Comparison of ENCODE assay signal across 16 cellular contexts in genomic region chr22:38744981-38745380, GRCh38. TPM values are rescaled to one million over a fixed set of nuclear protein-coding genes. Genes with fewer than 3 reads are reported as not detected.
DNase-seq lines count a peak whose midpoint lies in the region; ATAC-seq and TF ChIP-seq lines count a peak whose summit lies in the region.
"Had no signal": no experiment of that assay in that cellular context is flagged by ENCODE, and none has a peak within 500 bp of the region (broad histone marks: within the 10 kb centered on the region; RNA-seq: fewer than 3 reads in every experiment).

No MANE protein-coding gene starts in this region.

- TF ChIP-seq CTCF in left ventricle myocardium inferior (IDR thresholded peaks at IDR 0.05; ENCODE audit: borderline replicate concordance), result no peak
- TF ChIP-seq CTCF in glutamatergic neuron (IDR thresholded peaks at IDR 0.05; ENCODE audit: partially characterized antibody, unreplicated experiment), result no peak

- DNase-seq in left ventricle myocardium superior, result peak; percentile 23
- DNase-seq in left ventricle myocardium inferior, result no peak
- DNase-seq in activated CD4-positive, alpha-beta memory T cell treated with anti-CD3 and anti-CD28 coated beads, Interleukin-2, amount 10 ng/mL, durations not matched to agents 7 days and 5 days, result no peak
- DNase-seq in glutamatergic neuron, result no peak
- DNase-seq in substantia nigra (lab: John Stamatoyannopoulos, UW), result peak in 4 of 49 donors; percentile 27 to 65 (median 36)
- DNase-seq in NCI-H524 treated with DMSO at 0.1 percent for 48 hours (lab: John Stamatoyannopoulos, UW), result no peak
- no peak for DNase-seq in SIG-M5 treated with dmso at 0.1 percent for 504 hours (lab: John Stamatoyannopoulos, UW; ENCODE audit: unreplicated experiment)
- DNase-seq in Karpas-422, result no peak
- DNase-seq: GF-D8, mammary epithelial cell, NCI-H1436 treated with DMSO at 0.1 percent for 48 hours, NCI-H345, retina had no signal

- H3K9me2 ChIP-seq in Karpas-422 (replicated peaks; ENCODE audit: insufficient read depth, low read length), result no peaks in the 10 kb centered on the region

- POLR2A ChIA-PET in activated CD4-positive, alpha-beta memory T cell treated with anti-CD3 and anti-CD28 coated beads, Interleukin-2, amount 10 ng/mL, durations not matched to agents 7 days and 5 days (lab: Charles Lee), result interaction anchor here (3.3 to 17.0 kb wide), 2 partner anchors 9 to 12 kb away, joined by 11 to 479 read pairs; partner anchors contain the start of gene SUN2

- peaks cover 42% of the 10 kb centered on the region for H3K4me1 Mint-ChIP-seq in activated CD4-positive, alpha-beta memory T cell treated with anti-CD3 and anti-CD28 coated beads, Interleukin-2, amount 10 ng/mL, durations not matched to agents 7 days and 5 days
- H3K4me1 Mint-ChIP-seq in glutamatergic neuron (ENCODE audit: low read depth, unreplicated experiment), result peaks cover 13% of the 10 kb centered on the region

- no peak for ATAC-seq in left ventricle myocardium superior

- no peak overlapping the region for H2AFZ ChIP-seq in Karpas-422 (ENCODE audit: low read length)

- H3K4me3 ChIP-seq in left ventricle myocardium inferior (no peak overlapping the region), Karpas-422 (ENCODE audit: low read length) (no peak overlapping the region)
- H3K4me3 ChIP-seq: ascending aorta, SJSA1 had no signal

- H3K4me2 ChIP-seq in Karpas-422 (ENCODE audit: low read depth, low read length, poor library complexity, severe bottlenecking), result no peak overlapping the region

- H3K27ac ChIP-seq in left ventricle myocardium inferior (replicated peaks) (no peak overlapping the region), substantia nigra (ENCODE audit: low read depth, low read length, poor library complexity, severe bottlenecking) (peak overlapping the region; percentile 42), Karpas-422 (ENCODE audit: low read length) (no peak overlapping the region)
- H3K27ac ChIP-seq: ascending aorta, SJSA1 had no signal

- H3K36me3 Mint-ChIP-seq in activated CD4-positive, alpha-beta memory T cell treated with anti-CD3 and anti-CD28 coated beads, Interleukin-2, amount 10 ng/mL, durations not matched to agents 7 days and 5 days (ENCODE audit: low read depth), result peaks cover 94% of the 10 kb centered on the region
- H3K36me3 Mint-ChIP-seq in glutamatergic neuron (ENCODE audit: unreplicated experiment), result no peaks in the 10 kb centered on the region

- H3K36me3 ChIP-seq in left ventricle myocardium inferior (peaks cover 100% of the 10 kb centered on the region), Karpas-422 (ENCODE audit: insufficient read depth, low read length) (peaks cover 26% of the 10 kb centered on the region)

- no peaks in the 10 kb centered on the region for H3K27me3 Mint-ChIP-seq in activated CD4-positive, alpha-beta memory T cell treated with anti-CD3 and anti-CD28 coated beads, Interleukin-2, amount 10 ng/mL, durations not matched to agents 7 days and 5 days
- H3K27me3 Mint-ChIP-seq in glutamatergic neuron (ENCODE audit: unreplicated experiment), result peaks cover 5% of the 10 kb centered on the region

- H3K9ac ChIP-seq in Karpas-422 (ENCODE audit: low read length), result no peak overlapping the region

- no peaks in the 10 kb centered on the region for H3K9me3 Mint-ChIP-seq in activated CD4-positive, alpha-beta memory T cell treated with anti-CD3 and anti-CD28 coated beads, Interleukin-2, amount 10 ng/mL, durations not matched to agents 7 days and 5 days
- H3K9me3 Mint-ChIP-seq in glutamatergic neuron (ENCODE audit: unreplicated experiment), result peaks cover 4% of the 10 kb centered on the region
- H3K9me3 Mint-ChIP-seq: activated T-helper 1 cell treated with anti-CD3 and anti-CD28 coated beads, Interleukin-12 subunit alpha, Interleukin-12 subunit beta, Interleukin-2, Interleukin-4 antibody, amounts not matched to agents 30 ng/mL and 10 ng/mL and 1 ng/mL, durations not matched to agents 14 hours and 24 hours and 36 hours had no signal

- H4K20me1 ChIP-seq in Karpas-422 (ENCODE audit: insufficient read depth, low read depth, low read length), result no peaks in the 10 kb centered on the region

- CTCF ChIA-PET in activated CD4-positive, alpha-beta memory T cell treated with anti-CD3 and anti-CD28 coated beads, Interleukin-2, amount 10 ng/mL, durations not matched to agents 7 days and 5 days (lab: Charles Lee), result interaction anchor here (1.1 to 1.2 kb wide), 2 partner anchors 11 to 24 kb away, joined by 3 read pairs; no protein-coding TSS in a partner anchor

- no peak overlapping the region for H3K4me3 Mint-ChIP-seq in activated CD4-positive, alpha-beta memory T cell treated with anti-CD3 and anti-CD28 coated beads, Interleukin-2, amount 10 ng/mL, durations not matched to agents 7 days and 5 days
- no peak overlapping the region for H3K4me3 Mint-ChIP-seq in glutamatergic neuron (ENCODE audit: unreplicated experiment)
- H3K4me3 Mint-ChIP-seq: activated T-helper 1 cell treated with anti-CD3 and anti-CD28 coated beads, Interleukin-12 subunit alpha, Interleukin-12 subunit beta, Interleukin-2, Interleukin-4 antibody, amounts not matched to agents 30 ng/mL and 10 ng/mL and 1 ng/mL, durations not matched to agents 14 hours and 24 hours and 36 hours had no signal

- H3K27me3 ChIP-seq in left ventricle myocardium inferior (ENCODE audit: low read depth), result no peaks in the 10 kb centered on the region
- H3K27me3 ChIP-seq in Karpas-422 (ENCODE audit: low read length), result no peaks in the 10 kb centered on the region
- H3K27me3 ChIP-seq: ascending aorta, SJSA1 had no signal

- H3K4me1 ChIP-seq in left ventricle myocardium inferior (peaks cover 8% of the 10 kb centered on the region), Karpas-422 (ENCODE audit: low read length) (no peaks in the 10 kb centered on the region)
- H3K4me1 ChIP-seq: ascending aorta, SJSA1 had no signal

- no peaks in the 10 kb centered on the region for H3K9me3 ChIP-seq in left ventricle myocardium inferior (replicated peaks)
- no peaks in the 10 kb centered on the region for H3K9me3 ChIP-seq in Karpas-422 (ENCODE audit: low read length)
- H3K9me3 ChIP-seq: ascending aorta, SJSA1 had no signal

- intact Hi-C loops in left ventricle myocardium superior (cut with micrococcal nuclease), result no loop called here
- intact Hi-C loops in left ventricle myocardium inferior (cut with micrococcal nuclease), result no loop called here

- no peaks in the 10 kb centered on the region for H3K79me2 ChIP-seq in Karpas-422 (ENCODE audit: low read length)

- peak overlapping the region; percentile 49 for H3K27ac Mint-ChIP-seq in activated CD4-positive, alpha-beta memory T cell treated with anti-CD3 and anti-CD28 coated beads, Interleukin-2, amount 10 ng/mL, durations not matched to agents 7 days and 5 days
- peak overlapping the region; percentile 85 for H3K27ac Mint-ChIP-seq in glutamatergic neuron (ENCODE audit: unreplicated experiment)
- H3K27ac Mint-ChIP-seq: activated T-helper 1 cell treated with anti-CD3 and anti-CD28 coated beads, Interleukin-12 subunit alpha, Interleukin-12 subunit beta, Interleukin-2, Interleukin-4 antibody, amounts not matched to agents 30 ng/mL and 10 ng/mL and 1 ng/mL, durations not matched to agents 14 hours and 24 hours and 36 hours had no signal

RNA-seq across cellular contexts. Expression of gene SUN2, which starts 10.8 kb away (rescaled TPM):
- 109 TPM for total RNA-seq in left ventricle myocardium superior
- 116 TPM for total RNA-seq in left ventricle myocardium inferior
- 100 to 1,000 TPM; 498 to 500 TPM for total RNA-seq in activated CD4-positive, alpha-beta memory T cell treated with anti-CD3 and anti-CD28 coated beads, Interleukin-2, amount 10 ng/mL, durations not matched to agents 7 days and 5 days
- 174 TPM for total RNA-seq in glutamatergic neuron (ENCODE audit: unreplicated experiment)
- total RNA-seq in Karpas-422 (2014; rRNA removed; shearing (Covaris generic); ENCODE audit: low replicate concordance), result 23.3 and 44.9 TPM in 2 replicates

RNA-seq across cellular contexts. Expression of gene GTPBP1, which starts 39.2 kb away (rescaled TPM):
- total RNA-seq in left ventricle myocardium superior (36.5 TPM), left ventricle myocardium inferior (28.9 TPM), glutamatergic neuron (ENCODE audit: unreplicated experiment) (55.6 TPM)
- 100 to 1,000 TPM; 111 to 114 TPM for total RNA-seq in activated CD4-positive, alpha-beta memory T cell treated with anti-CD3 and anti-CD28 coated beads, Interleukin-2, amount 10 ng/mL, durations not matched to agents 7 days and 5 days
- total RNA-seq in Karpas-422 (2014; rRNA removed; shearing (Covaris generic); ENCODE audit: low replicate concordance), result 47.6 and 53.4 TPM in 2 replicates

RNA-seq across cellular contexts. Expression of gene JOSD1, which starts 44.2 kb away (rescaled TPM):
- total RNA-seq in left ventricle myocardium superior (17.8 TPM), left ventricle myocardium inferior (18.7 TPM), glutamatergic neuron (ENCODE audit: unreplicated experiment) (51.0 TPM)
- 100 to 1,000 TPM; 109 to 111 TPM for total RNA-seq in activated CD4-positive, alpha-beta memory T cell treated with anti-CD3 and anti-CD28 coated beads, Interleukin-2, amount 10 ng/mL, durations not matched to agents 7 days and 5 days
- 50.5 and 64.1 TPM in 2 replicates for total RNA-seq in Karpas-422 (2014; rRNA removed; shearing (Covaris generic); ENCODE audit: low replicate concordance)

RNA-seq across cellular contexts. Expression of gene DNAL4, which starts 49.0 kb away (rescaled TPM):
- 11.6 TPM for total RNA-seq in left ventricle myocardium superior
- total RNA-seq in left ventricle myocardium inferior, result 10.0 TPM
- 1 to 10 TPM; 8.0 to 8.4 TPM for total RNA-seq in activated CD4-positive, alpha-beta memory T cell treated with anti-CD3 and anti-CD28 coated beads, Interleukin-2, amount 10 ng/mL, durations not matched to agents 7 days and 5 days
- total RNA-seq in glutamatergic neuron (ENCODE audit: unreplicated experiment), result 19.4 TPM
- total RNA-seq in Karpas-422 (2014; rRNA removed; shearing (Covaris generic); ENCODE audit: low replicate concordance), result 3.2 and 8.8 TPM in 2 replicates
